In the genomic region with DNA sequence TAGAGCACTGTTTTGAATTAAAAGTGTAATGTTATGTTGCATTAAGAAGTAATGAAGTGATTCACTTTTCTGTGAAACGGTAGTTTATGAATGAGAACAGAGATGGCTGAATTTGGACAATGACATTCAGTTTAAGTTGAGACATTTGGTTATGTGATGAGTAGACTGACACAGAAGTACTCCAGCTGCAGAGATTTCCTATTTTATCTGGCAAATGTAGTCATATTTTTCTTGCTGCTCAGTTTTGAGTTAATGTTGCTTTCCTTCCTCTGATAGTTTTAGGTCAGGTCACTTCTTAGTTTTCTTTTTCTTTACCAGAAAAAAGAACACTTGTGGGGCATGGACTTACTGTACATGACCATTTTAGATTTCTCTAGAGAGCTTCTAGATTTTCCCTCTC, we compare ENCODE assay signal across 17 cellular contexts. TPM values are rescaled to one million over a fixed set of nuclear protein-coding genes. Genes with fewer than 3 reads are reported as not detected.
A peak's percentile ranks its signal among the peaks of the same experiment; 100 is the strongest.
DNase-seq lines count a peak whose midpoint lies in the region; ATAC-seq, FAIRE-seq and TF ChIP-seq lines count a peak whose summit lies in the region.
"Had no signal": no experiment of that assay in that cellular context is flagged by ENCODE, and none has a peak within 500 bp of the region (broad histone marks: within the 10 kb centered on the region; RNA-seq: fewer than 3 reads in every experiment).

No MANE protein-coding gene starts in this region.

- no peaks in the 10 kb centered on the region for H3F3A ChIP-seq in PC-3 (ENCODE audit: low read length, unreplicated experiment)

- H3K4me3 Mint-ChIP-seq in memory B cell: no peak overlapping the region
- no peak overlapping the region for H3K4me3 Mint-ChIP-seq in activated naive CD4-positive, alpha-beta T cell treated with anti-CD3 and anti-CD28 coated beads, Interleukin-2, amount 10 ng/mL, durations not matched to agents 7 days and 5 days
- H3K4me3 Mint-ChIP-seq: B cell; CD4-positive, alpha-beta memory T cell had no signal

- H4K20me1 ChIP-seq in endothelial cell of umbilical vein (replicated peaks; ENCODE audit: control insufficient read depth, extremely low read depth, insufficient read depth, low read length) (no peaks in the 10 kb centered on the region), OCI-LY7 (ENCODE audit: insufficient read depth, low read length) (no peaks in the 10 kb centered on the region), PC-3 (ENCODE audit: low read length) (no peaks in the 10 kb centered on the region)

- peaks cover 5% of the 10 kb centered on the region for H3K4me1 Mint-ChIP-seq in memory B cell
- no peaks in the 10 kb centered on the region for H3K4me1 Mint-ChIP-seq in activated naive CD4-positive, alpha-beta T cell treated with anti-CD3 and anti-CD28 coated beads, Interleukin-2, amount 10 ng/mL, durations not matched to agents 7 days and 5 days
- H3K4me1 Mint-ChIP-seq: CD4-positive, alpha-beta memory T cell had no signal

- H3K4me3 ChIP-seq in endothelial cell of umbilical vein (replicated peaks in 1 of 3; ENCODE audit: insufficient read depth in 1 of 3, low read depth in 1 of 3, low read length in 3 of 3): no peak overlapping the region
- no peak overlapping the region for H3K4me3 ChIP-seq in OCI-LY7 (ENCODE audit: low read depth, low read length, poor library complexity, severe bottlenecking)
- no peak overlapping the region for H3K4me3 ChIP-seq in PC-3 (ENCODE audit: low read length)
- H3K4me3 ChIP-seq: HAP-1 had no signal

- dilution Hi-C loops in endothelial cell of umbilical vein (cut with MboI; ENCODE audit: extremely low pct_ligation_motif_present, low sequenced_read_pairs): no loop called here

- no peak overlapping the region for H2AFZ ChIP-seq in endothelial cell of umbilical vein (ENCODE audit: low read depth, low read length)
- H2AFZ ChIP-seq in OCI-LY7 (ENCODE audit: low read length): no peak overlapping the region
- H2AFZ ChIP-seq in PC-3 (ENCODE audit: low read length): no peak overlapping the region

- BruUV-seq in endothelial cell of umbilical vein (replicated peaks; lab: Mats Ljungman, UMichigan) (no TSS peak), OCI-LY7 (replicated peaks; lab: Mats Ljungman, UMichigan) (no TSS peak), PC-3 (replicated peaks; lab: Mats Ljungman, UMichigan) (no TSS peak)

- H3K27ac Mint-ChIP-seq in memory B cell: peak overlapping the region; percentile 41
- no peak overlapping the region for H3K27ac Mint-ChIP-seq in activated naive CD4-positive, alpha-beta T cell treated with anti-CD3 and anti-CD28 coated beads, Interleukin-2, amount 10 ng/mL, durations not matched to agents 7 days and 5 days
- H3K27ac Mint-ChIP-seq: B cell; CD4-positive, alpha-beta memory T cell had no signal

- peaks cover 12% of the 10 kb centered on the region for H3K36me3 Mint-ChIP-seq in memory B cell
- H3K36me3 Mint-ChIP-seq in activated naive CD4-positive, alpha-beta T cell treated with anti-CD3 and anti-CD28 coated beads, Interleukin-2, amount 10 ng/mL, durations not matched to agents 7 days and 5 days: peaks cover 7% of the 10 kb centered on the region

- H3K4me1 ChIP-seq in endothelial cell of umbilical vein (ENCODE audit: control insufficient read depth, extremely low read depth, insufficient read depth, low read length): no peaks in the 10 kb centered on the region
- H3K4me1 ChIP-seq in OCI-LY7 (ENCODE audit: insufficient read depth, low read length, poor library complexity, severe bottlenecking): no peaks in the 10 kb centered on the region
- no peaks in the 10 kb centered on the region for H3K4me1 ChIP-seq in PC-3 (ENCODE audit: insufficient read depth, low read length)
- H3K4me1 ChIP-seq: HAP-1 had no signal

- H3K4me2 ChIP-seq in endothelial cell of umbilical vein (ENCODE audit: insufficient read depth, low read length) (no peak overlapping the region), OCI-LY7 (ENCODE audit: low read length) (no peak overlapping the region), PC-3 (ENCODE audit: low read length) (no peak overlapping the region)

- H3K9me3 Mint-ChIP-seq in memory B cell: no peaks in the 10 kb centered on the region
- H3K9me3 Mint-ChIP-seq in activated naive CD4-positive, alpha-beta T cell treated with anti-CD3 and anti-CD28 coated beads, Interleukin-2, amount 10 ng/mL, durations not matched to agents 7 days and 5 days: no peaks in the 10 kb centered on the region
- H3K9me3 Mint-ChIP-seq: CD4-positive, alpha-beta memory T cell had no signal

- no peaks in the 10 kb centered on the region for H3K27me3 Mint-ChIP-seq in memory B cell
- no peaks in the 10 kb centered on the region for H3K27me3 Mint-ChIP-seq in activated naive CD4-positive, alpha-beta T cell treated with anti-CD3 and anti-CD28 coated beads, Interleukin-2, amount 10 ng/mL, durations not matched to agents 7 days and 5 days
- H3K27me3 Mint-ChIP-seq: B cell; CD4-positive, alpha-beta memory T cell had no signal

- H3K79me2 ChIP-seq in endothelial cell of umbilical vein (ENCODE audit: control insufficient read depth, insufficient read depth, low read length) (no peaks in the 10 kb centered on the region), OCI-LY7 (ENCODE audit: insufficient read depth, low read depth, low read length) (no peaks in the 10 kb centered on the region), PC-3 (ENCODE audit: low read length) (no peaks in the 10 kb centered on the region)

- no peak for TF ChIP-seq POLR2A in endothelial cell of umbilical vein (IDR thresholded peaks at IDR 0.05; ENCODE audit: low read depth, low read length)

- FAIRE-seq in endothelial cell of umbilical vein (lab: Jason Lieb, UNC): no peak
- FAIRE-seq: D721Med, H1 had no signal

- TF ChIP-seq CTCF in endothelial cell of umbilical vein (IDR thresholded peaks at IDR 0.05; ENCODE audit: extremely low read depth in 1 of 2, insufficient read depth in 1 of 2, low read depth in 1 of 2, low read length in 2 of 2) (no peak), OCI-LY7 (conservative IDR thresholded peaks at IDR 0.05; ENCODE audit: low read length) (no peak), PC-3 (conservative IDR thresholded peaks at IDR 0.05; ENCODE audit: low read depth, low read length) (no peak)

- no peak for DNase-seq in Right ventricle myocardium superior
- DNase-seq in cardiac septum (ENCODE audit: low spot score): no peak
- peak; percentile 72 for DNase-seq in endothelial cell of umbilical vein (ENCODE audit: low read depth, low spot score)
- DNase-seq in memory B cell (ENCODE audit: low spot score in 2 of 2): no peak
- DNase-seq in OCI-LY7 (ENCODE audit: low spot score): no peak
- no peak for DNase-seq in activated naive CD4-positive, alpha-beta T cell treated with anti-CD3 and anti-CD28 coated beads, Interleukin-2, amount 10 ng/mL, durations not matched to agents 7 days and 5 days
- DNase-seq in PC-3: no peak
- DNase-seq: C1 segment of cervical spinal cord; CD4-positive, alpha-beta memory T cell; COR-L47; DND-41; GDM1 had no signal

- no peaks in the 10 kb centered on the region for H3K27me3 ChIP-seq in endothelial cell of umbilical vein (ENCODE audit: control insufficient read depth in 2 of 2, insufficient read depth in 2 of 2, low read length in 2 of 2)
- H3K27me3 ChIP-seq in PC-3 (ENCODE audit: low read length): no peaks in the 10 kb centered on the region

- H3K36me3 ChIP-seq in endothelial cell of umbilical vein (ENCODE audit: control insufficient read depth in 2 of 2, extremely low read depth in 1 of 2, insufficient read depth in 2 of 2, low read length in 2 of 2) (no peaks in the 10 kb centered on the region), OCI-LY7 (ENCODE audit: insufficient read depth, low read length) (no peaks in the 10 kb centered on the region), PC-3 (ENCODE audit: low read depth, low read length) (no peaks in the 10 kb centered on the region)
- H3K36me3 ChIP-seq: HAP-1 had no signal

- intact Hi-C loops in Right ventricle myocardium superior (cut with DNase I) (no loop called here), cardiac septum (cut with DNase I) (no loop called here), endothelial cell of umbilical vein (cut with micrococcal nuclease) (no loop called here), OCI-LY7 (cut with micrococcal nuclease; ENCODE audit: unreplicated experiment) (no loop called here), PC-3 (cut with micrococcal nuclease) (no loop called here)

- CTCF ChIA-PET in endothelial cell of umbilical vein (lab: Charles Lee): interaction anchor here (1.0 to 1.2 kb wide), 2 partner anchors 219 to 355 kb away, joined by 3 to 7 read pairs; no protein-coding TSS in a partner anchor
- CTCF ChIA-PET in OCI-LY7 (lab: Charles Lee; ENCODE audit: unreplicated experiment): no interaction called here
- CTCF ChIA-PET in activated naive CD4-positive, alpha-beta T cell treated with anti-CD3 and anti-CD28 coated beads, Interleukin-2, amount 10 ng/mL, durations not matched to agents 7 days and 5 days (lab: Charles Lee): no interaction called here
- CTCF ChIA-PET in PC-3 (lab: Charles Lee): no interaction called here

- no peak overlapping the region for H3K9ac ChIP-seq in endothelial cell of umbilical vein (replicated peaks; ENCODE audit: extremely low read depth, insufficient read depth, low read length)
- no peak overlapping the region for H3K9ac ChIP-seq in PC-3 (ENCODE audit: low read length)

- H3K9me3 ChIP-seq in endothelial cell of umbilical vein (replicated peaks; ENCODE audit: control insufficient read depth, insufficient read depth, low read length): no peaks in the 10 kb centered on the region
- no peaks in the 10 kb centered on the region for H3K9me3 ChIP-seq in OCI-LY7 (ENCODE audit: low read length)
- H3K9me3 ChIP-seq in PC-3 (ENCODE audit: low read length): no peaks in the 10 kb centered on the region
- H3K9me3 ChIP-seq: HAP-1 had no signal

- H3K9me2 ChIP-seq in OCI-LY7 (ENCODE audit: insufficient read depth, low read length): no peaks in the 10 kb centered on the region
- no peaks in the 10 kb centered on the region for H3K9me2 ChIP-seq in PC-3 (replicated peaks; ENCODE audit: low read length)

- H3K27ac ChIP-seq in endothelial cell of umbilical vein (ENCODE audit: insufficient read depth, low read depth, low read length) (no peak overlapping the region), OCI-LY7 (ENCODE audit: low read depth, low read length, poor library complexity, severe bottlenecking) (no peak overlapping the region), PC-3 (ENCODE audit: low read length) (no peak overlapping the region)
- H3K27ac ChIP-seq: HL-60 had no signal

- no peaks in the 10 kb centered on the region for H3K9me1 ChIP-seq in endothelial cell of umbilical vein (replicated peaks; ENCODE audit: control insufficient read depth, extremely low read depth, insufficient read depth, low read length)

- POLR2A ChIA-PET in endothelial cell of umbilical vein (lab: Charles Lee) (no interaction called here), OCI-LY7 (lab: Charles Lee) (no interaction called here), PC-3 (lab: Charles Lee; ENCODE audit: unreplicated experiment) (no interaction called here)

- ATAC-seq in Right ventricle myocardium superior (ENCODE audit: poor library complexity): peak; percentile 18
- ATAC-seq in memory B cell (ENCODE audit: low read depth): no peak
- no peak for ATAC-seq in PC-3

RNA-seq across cellular contexts. Expression of gene ASB7, which starts 51.2 kb away (rescaled TPM):
- 5.1 TPM for total RNA-seq in Right ventricle myocardium superior
- 6.8 TPM for total RNA-seq in cardiac septum
- total RNA-seq in endothelial cell of umbilical vein: 13.0 and 13.3 TPM in 2 replicates
- polyA plus RNA-seq in endothelial cell of umbilical vein: 5.7 and 6.8 TPM in 2 replicates
- polyA plus RNA-seq in endothelial cell of umbilical vein (2011; cell fraction: cytosol; rRNA removed): 7.1 and 8.3 TPM in 2 replicates
- 9.1 and 10.1 TPM in 2 replicates for polyA plus RNA-seq in endothelial cell of umbilical vein (2011; cell fraction: nucleus; rRNA removed)
- polyA plus RNA-seq in endothelial cell of umbilical vein (2012): 8.3 and 9.1 TPM in 2 replicates
- 22.6 and 23.5 TPM in 2 replicates for polyA minus RNA-seq in endothelial cell of umbilical vein
- 13.4 TPM for polyA minus RNA-seq in endothelial cell of umbilical vein (2011; cell fraction: cytosol; rRNA and poly(A)+ RNA removed)
- polyA minus RNA-seq in endothelial cell of umbilical vein (2011; cell fraction: nucleus; rRNA and poly(A)+ RNA removed): 11.5 and 19.3 TPM in 2 replicates
- total RNA-seq in OCI-LY7 (2014; rRNA removed; shearing (Covaris generic)): 10.9 and 13.1 TPM in 2 replicates
- 15.2 and 17.4 TPM in 2 replicates for total RNA-seq in OCI-LY7 (2022)
- total RNA-seq in PC-3 (2014; rRNA removed): 7.8 and 9.6 TPM in 2 replicates

RNA-seq across cellular contexts. Expression of gene LINS1, which starts 51.6 kb away (rescaled TPM):
- 6.8 TPM for total RNA-seq in Right ventricle myocardium superior
- 9.7 TPM for total RNA-seq in cardiac septum
- total RNA-seq in endothelial cell of umbilical vein: 9.6 and 14.7 TPM in 2 replicates
- polyA plus RNA-seq in endothelial cell of umbilical vein: 6.9 and 7.6 TPM in 2 replicates
- polyA plus RNA-seq in endothelial cell of umbilical vein (2011; cell fraction: cytosol; rRNA removed): 4.5 and 5.9 TPM in 2 replicates
- 24.7 and 32.1 TPM in 2 replicates for polyA plus RNA-seq in endothelial cell of umbilical vein (2011; cell fraction: nucleus; rRNA removed)
- polyA plus RNA-seq in endothelial cell of umbilical vein (2012): 6.4 and 11.6 TPM in 2 replicates
- 12.5 and 19.4 TPM in 2 replicates for polyA minus RNA-seq in endothelial cell of umbilical vein
- 8.5 TPM for polyA minus RNA-seq in endothelial cell of umbilical vein (2011; cell fraction: cytosol; rRNA and poly(A)+ RNA removed)
- polyA minus RNA-seq in endothelial cell of umbilical vein (2011; cell fraction: nucleus; rRNA and poly(A)+ RNA removed): 8.1 and 19.1 TPM in 2 replicates
- 6.6 and 7.5 TPM in 2 replicates for total RNA-seq in OCI-LY7 (2014; rRNA removed; shearing (Covaris generic))
- 14.3 and 15.7 TPM in 2 replicates for total RNA-seq in OCI-LY7 (2022)
- total RNA-seq in PC-3 (2014; rRNA removed): 8.5 and 12.0 TPM in 2 replicates
